In genomic region chr12:54561164-54561563, GRCh38 we compare ENCODE assay signal across 8 cellular contexts. TPM values are rescaled to one million over a fixed set of nuclear protein-coding genes. Genes with fewer than 3 reads are reported as not detected.
DNase-seq lines count a peak whose midpoint lies in the region; ATAC-seq and TF ChIP-seq lines count a peak whose summit lies in the region.

No MANE protein-coding gene starts in this region.

- POLR2A ChIA-PET in HEK293T (lab: Yijun Ruan, JAX) = interaction anchor here (1.1 kb wide), 1 partner anchor 17 kb away, joined by 3 read pairs; no protein-coding TSS in a partner anchor

- TF ChIP-seq CTCF in GM23338 (conservative IDR thresholded peaks at IDR 0.05; ENCODE audit: low read depth in 2 of 2) = no peak

- peak overlapping the region; percentile 78 for H3K4me2 ChIP-seq in GM23338

- no peak overlapping the region for H3K27ac Mint-ChIP-seq in GM23338

- H3K9me2 ChIP-seq in GM23338 (ENCODE audit: insufficient read depth) = no peaks in the 10 kb centered on the region

- H3K36me3 ChIP-seq in GM23338 (ENCODE audit: insufficient read depth) (no peaks in the 10 kb centered on the region), skeletal muscle tissue (ENCODE audit: control insufficient read depth in 3 of 3, insufficient read depth in 3 of 3, low read length in 3 of 3) (no peaks in the 10 kb centered on the region)

- intact Hi-C loops in left ventricle myocardium superior (cut with micrococcal nuclease) = no loop called here

- peaks cover 8% of the 10 kb centered on the region; the same call in 1 of the 2 replicates for H4K20me1 ChIP-seq in GM23338 (replicated peaks; ENCODE audit: insufficient read depth)

- H2AFZ ChIP-seq in GM23338 = peak overlapping the region; percentile 95; the same call in 1 of the 2 replicates

- H3K9ac ChIP-seq in skeletal muscle tissue (ENCODE audit: low read depth in 1 of 3, low read length in 3 of 3) = peak overlapping the region in 1 of 3 donors; percentile 71

- no peak for DNase-seq in GM23338 (ENCODE audit: low spot score)
- peak; percentile 41 to 51 for DNase-seq in activated CD4-positive, alpha-beta T cell treated with anti-CD3 and anti-CD28 coated beads, Interleukin-2, amount 50 U/mL, for 48 hours
- DNase-seq in left ventricle myocardium superior = peak; percentile 42
- no peak for DNase-seq in HEK293T (ENCODE audit: extremely low spot score)
- no peak for DNase-seq in HUDEP-2 (lab: John Stamatoyannopoulos, UW; ENCODE audit: unreplicated experiment in 76 of 76)

- H3F3A ChIP-seq in GM23338 (replicated peaks; ENCODE audit: low read depth) = peaks cover 9% of the 10 kb centered on the region; the same call in 1 of the 2 replicates

- H3K4me1 ChIP-seq in GM23338 (ENCODE audit: insufficient read depth) (peaks cover 25% of the 10 kb centered on the region), skeletal muscle tissue (ENCODE audit: control insufficient read depth in 3 of 3, insufficient read depth in 3 of 3, low read length in 3 of 3) (peaks cover 4 to 10% (median 7%) of the 10 kb centered on the region in 3 donors)

- H3K27me3 ChIP-seq in GM23338 (ENCODE audit: insufficient read depth) = peaks cover 82% of the 10 kb centered on the region
- peaks cover 13 to 20% (median 18%) of the 10 kb centered on the region in 3 donors for H3K27me3 ChIP-seq in skeletal muscle tissue (ENCODE audit: control insufficient read depth in 3 of 3, insufficient read depth in 3 of 3, low read length in 3 of 3)

- H3K27me3 Mint-ChIP-seq in GM23338 (ENCODE audit: insufficient read depth, low read depth, poor library complexity) = peaks cover 51% of the 10 kb centered on the region

- CTCF ChIA-PET in HEK293T (lab: Yijun Ruan, JAX) = interaction anchor here (1.1 kb wide), 1 partner anchor 34 kb away, joined by 4 read pairs; no protein-coding TSS in a partner anchor

- H3K4me3 Mint-ChIP-seq in GM23338 = peak overlapping the region; percentile 43; the same call in 1 of the 3 replicates

- no peaks in the 10 kb centered on the region for H3K9me3 Mint-ChIP-seq in GM23338

- H3K36me3 Mint-ChIP-seq in GM23338 (ENCODE audit: low read depth) = no peaks in the 10 kb centered on the region; the same call in 2 of the 3 replicates

- no peaks in the 10 kb centered on the region for H3K9me3 ChIP-seq in skeletal muscle tissue (ENCODE audit: control insufficient read depth in 3 of 3, low read length in 3 of 3)

- H3K4me1 Mint-ChIP-seq in GM23338 = peaks cover 38% of the 10 kb centered on the region

- no peaks in the 10 kb centered on the region for H3K79me2 ChIP-seq in GM23338 (replicated peaks; ENCODE audit: insufficient read depth)

- H3K4me3 ChIP-seq in GM23338 = peak overlapping the region; percentile 49
- H3K4me3 ChIP-seq in skeletal muscle tissue (ENCODE audit: low read length in 3 of 3) = peak overlapping the region in 2 of 3 donors; percentile 73 to 75

- ATAC-seq in GM23338 (no peak), left ventricle myocardium superior (peak; percentile 68), GM18873 (IDR thresholded peaks at IDR 0.05; ENCODE audit: low FRiP score, unreplicated experiment) (no peak), GM19351 (IDR thresholded peaks at IDR 0.05; ENCODE audit: unreplicated experiment) (no peak)

- H3K27ac ChIP-seq in GM23338 (ENCODE audit: low read depth) (no peak overlapping the region), skeletal muscle tissue (ENCODE audit: low read depth, low read length) (peak overlapping the region; percentile 77)

TF ChIP-seq in GM23338, 12 proteins besides CTCF, POLR2A, EP300 and RAD21 (continues in another document):
- TF ChIP-seq EZH2 (IDR thresholded peaks at IDR 0.05; ENCODE audit: low read depth, unreplicated experiment) = no peak
- no peak for TF ChIP-seq POLR2AphosphoS5 (IDR thresholded peaks at IDR 0.05; ENCODE audit: low read depth)
- no peak for TF ChIP-seq JUNB (IDR thresholded peaks at IDR 0.05; ENCODE audit: unreplicated experiment)
- TF ChIP-seq NANOG (IDR thresholded peaks at IDR 0.05; ENCODE audit: borderline replicate concordance) = no peak

TF ChIP-seq in HEK293T, 16 proteins besides CTCF, POLR2A, EP300 and RAD21:
- no peak for TF ChIP-seq CTBP1 (IDR thresholded peaks at IDR 0.05; ENCODE audit: borderline replicate concordance)
- no peak for TF ChIP-seq TARDBP (IDR thresholded peaks at IDR 0.05)
TF ChIP-seq in HEK293T: peak in this region for 0.

RNA-seq across cellular contexts. Expression of gene PDE1B, which starts 11.8 kb away (rescaled TPM):
- 0.59 and 2.2 TPM in 2 replicates for total RNA-seq in GM23338 (2014; rRNA removed; shearing (Covaris generic))
- 0.28 and 0.52 TPM in 2 replicates for polyA plus RNA-seq in GM23338 (2016; fragmentation: Nextera tagmentation; extraction: Ambion mirVana)
- total RNA-seq in left ventricle myocardium superior = 2.8 TPM
- 4.2 TPM for total RNA-seq in skeletal muscle tissue

RNA-seq across cellular contexts. Expression of gene PPP1R1A, which starts 27.3 kb away (rescaled TPM):
- total RNA-seq in GM23338 (2014; rRNA removed; shearing (Covaris generic)) = 7.6 and 8.4 TPM in 2 replicates
- polyA plus RNA-seq in GM23338 (2016; fragmentation: Nextera tagmentation; extraction: Ambion mirVana) = 26.6 and 26.9 TPM in 2 replicates
- total RNA-seq in left ventricle myocardium superior = 298 TPM
- 6.8 TPM for total RNA-seq in skeletal muscle tissue

Comparison
In these comparisons a context has a peak if more than half of its experiments do, and no peak if none do; other contexts are left out.
1. DNase-seq: peak in activated CD4-positive, alpha-beta T cell treated with anti-CD3 and anti-CD28 coated beads, Interleukin-2, amount 50 U/mL, for 48 hours (2 of 2) and left ventricle myocardium superior (single experiment); none in GM23338 (single experiment), HEK293T (single experiment) and HUDEP-2 (0 of 76).
2. RNA of gene PPP1R1A, which starts 27.3 kb away (total RNA-seq): 298 TPM in left ventricle myocardium superior (single experiment); 7.6 to 8.4 TPM in GM23338 and 6.8 TPM in skeletal muscle tissue (single experiment); every median in the first group is over 10 times any median in the second.